ENCODE assay signal across 18 cellular contexts in genomic region chr9:75858497-75859092, GRCh38.
"Had no signal": no experiment of that assay in that cellular context is flagged by ENCODE, and none has a peak within 500 bp of the region (broad histone marks: within the 10 kb centered on the region; RNA-seq: fewer than 3 reads in every experiment).

No MANE protein-coding gene starts in this region.

- DNase-seq: activated CD4-positive, alpha-beta T cell treated with anti-CD3 and anti-CD28 coated beads for 1 hour; activated CD4-positive, alpha-beta T cell treated with anti-CD3 and anti-CD28 coated beads, Interleukin-2, amount 50 U/mL, for 4 hours; activated naive CD4-positive, alpha-beta T cell; activated T-cell treated with anti-CD3 and anti-CD28 coated beads for 4 hours; aorta; cerebellar nuclear complex; effector memory CD4-positive, alpha-beta T cell; foreskin keratinocyte; kidney glomerular epithelial cell; mesendoderm; nucleus accumbens; small intestine; stimulated activated CD4-positive, alpha-beta T cell treated with anti-CD3 and anti-CD28 coated beads, Interleukin-4, amount 100 ng/mL, for 24 hours; stimulated activated naive CD4-positive, alpha-beta T cell; uterus had no signal

- H3K4me3 ChIP-seq: breast epithelium, tibial nerve, uterus had no signal

- ATAC-seq: foreskin keratinocyte; natural killer cell treated with Interleukin-12 subunit alpha and Interleukin-12 subunit beta and Interleukin-15 and Interleukin-18, amount 100 ng/mL, for 72 hours had no signal

- FAIRE-seq: small intestine had no signal
